In genomic region chr15:27757050-27757449, GRCh38 we compare ENCODE assay signal across 24 cellular contexts.
"Had no signal": no experiment of that assay in that cellular context is flagged by ENCODE, and none has a peak within 500 bp of the region (broad histone marks: within the 10 kb centered on the region; RNA-seq: fewer than 3 reads in every experiment).

No MANE protein-coding gene starts in this region.

- H3K27me3 Mint-ChIP-seq: activated CD8-positive, alpha-beta memory T cell treated with anti-CD3 and anti-CD28 coated beads, Interleukin-2, amount 10 ng/mL, durations not matched to agents 7 days and 5 days; activated CD8-positive, alpha-beta T cell treated with anti-CD3 and anti-CD28 coated beads for 36 hours; activated naive CD8-positive, alpha-beta T cell treated with anti-CD3 and anti-CD28 coated beads, Interleukin-2, amount 50 U/mL, for 24 hours; dendritic cell treated with granulocyte-macrophage colony-stimulating factor and Interleukin-4, amounts not matched to agents 40 ng/mL and 50 ng/mL, for 4 days; naive thymus-derived CD4-positive, alpha-beta T cell; stimulated activated naive CD8-positive, alpha-beta T cell treated with anti-CD3 and anti-CD28 coated beads, Interleukin-15, Interleukin-2, amounts not matched to agents 100 ng/mL and 50 ng/mL, for 24 hours had no signal

- ATAC-seq: activated CD8-positive, alpha-beta memory T cell treated with anti-CD3 and anti-CD28 coated beads, Interleukin-2, amount 10 ng/mL, durations not matched to agents 7 days and 5 days; activated CD8-positive, alpha-beta T cell treated with anti-CD3 and anti-CD28 coated beads for 36 hours; activated naive CD8-positive, alpha-beta T cell treated with anti-CD3 and anti-CD28 coated beads, Interleukin-2, amount 50 U/mL, for 24 hours; body of pancreas; left lung; naive thymus-derived CD4-positive, alpha-beta T cell; right lobe of liver; upper lobe of right lung had no signal

- H3K36me3 Mint-ChIP-seq: activated CD8-positive, alpha-beta memory T cell treated with anti-CD3 and anti-CD28 coated beads, Interleukin-2, amount 10 ng/mL, durations not matched to agents 7 days and 5 days; immature natural killer cell; naive thymus-derived CD4-positive, alpha-beta T cell had no signal

- H3K9me3 Mint-ChIP-seq: activated CD8-positive, alpha-beta T cell treated with anti-CD3 and anti-CD28 coated beads for 36 hours; activated naive CD8-positive, alpha-beta T cell treated with anti-CD3 and anti-CD28 coated beads, Interleukin-2, amount 50 U/mL, for 24 hours; neural crest cell had no signal

- DNase-seq: activated CD4-positive, alpha-beta T cell treated with anti-CD3 and anti-CD28 coated beads for 48 hours; activated CD8-positive, alpha-beta memory T cell treated with anti-CD3 and anti-CD28 coated beads, Interleukin-2, amount 10 ng/mL, durations not matched to agents 7 days and 5 days; activated CD8-positive, alpha-beta T cell treated with anti-CD3 and anti-CD28 coated beads for 36 hours; activated gamma-delta T cell; activated naive CD4-positive, alpha-beta T cell treated with anti-CD3 and anti-CD28 coated beads, Interleukin-2, amount 50 U/mL, for 16 hours; activated naive CD8-positive, alpha-beta T cell treated with anti-CD3 and anti-CD28 coated beads, Interleukin-2, amount 50 U/mL, for 24 hours; activated T-cell treated with anti-CD3 and anti-CD28 coated beads for 4 hours; body of pancreas; effector CD4-positive, alpha-beta T cell; foreskin melanocyte; immature natural killer cell; left lung; naive thymus-derived CD4-positive, alpha-beta T cell; occipital lobe; right lobe of liver; stimulated activated CD4-positive, alpha-beta T cell treated with anti-CD3 and anti-CD28 coated beads, Interleukin-1b, Interleukin-23, amount 100 ng/mL, for 48 hours; substantia nigra; thyroid gland; upper lobe of right lung had no signal

- H3K4me3 Mint-ChIP-seq: activated CD8-positive, alpha-beta memory T cell treated with anti-CD3 and anti-CD28 coated beads, Interleukin-2, amount 10 ng/mL, durations not matched to agents 7 days and 5 days; activated CD8-positive, alpha-beta T cell treated with anti-CD3 and anti-CD28 coated beads for 36 hours; activated naive CD8-positive, alpha-beta T cell treated with anti-CD3 and anti-CD28 coated beads, Interleukin-2, amount 50 U/mL, for 24 hours; activated T-helper 1 cell treated with anti-CD3 and anti-CD28 coated beads, Interleukin-12 subunit alpha, Interleukin-12 subunit beta, Interleukin-2, Interleukin-4 antibody, amounts not matched to agents 30 ng/mL and 10 ng/mL and 1 ng/mL, durations not matched to agents 14 hours and 24 hours and 36 hours; dendritic cell treated with granulocyte-macrophage colony-stimulating factor and Interleukin-4, amounts not matched to agents 40 ng/mL and 50 ng/mL, for 4 days; immature natural killer cell; naive thymus-derived CD4-positive, alpha-beta T cell; neural crest cell; stimulated activated naive CD8-positive, alpha-beta T cell treated with anti-CD3 and anti-CD28 coated beads, Interleukin-15, Interleukin-2, amounts not matched to agents 100 ng/mL and 50 ng/mL, for 24 hours had no signal

- H3K4me1 Mint-ChIP-seq: activated CD8-positive, alpha-beta memory T cell treated with anti-CD3 and anti-CD28 coated beads, Interleukin-2, amount 10 ng/mL, durations not matched to agents 7 days and 5 days; activated naive CD8-positive, alpha-beta T cell treated with anti-CD3 and anti-CD28 coated beads, Interleukin-2, amount 50 U/mL, for 24 hours; immature natural killer cell; naive thymus-derived CD4-positive, alpha-beta T cell; neural crest cell had no signal

- H3K4me3 ChIP-seq: body of pancreas, left lung, right lobe of liver, skin epidermis, thyroid gland, upper lobe of right lung had no signal

- H3K27ac Mint-ChIP-seq: activated CD8-positive, alpha-beta memory T cell treated with anti-CD3 and anti-CD28 coated beads, Interleukin-2, amount 10 ng/mL, durations not matched to agents 7 days and 5 days; activated CD8-positive, alpha-beta T cell treated with anti-CD3 and anti-CD28 coated beads for 36 hours; activated naive CD8-positive, alpha-beta T cell treated with anti-CD3 and anti-CD28 coated beads, Interleukin-2, amount 50 U/mL, for 24 hours; activated T-helper 1 cell treated with anti-CD3 and anti-CD28 coated beads, Interleukin-12 subunit alpha, Interleukin-12 subunit beta, Interleukin-2, Interleukin-4 antibody, amounts not matched to agents 30 ng/mL and 10 ng/mL and 1 ng/mL, durations not matched to agents 14 hours and 24 hours and 36 hours; dendritic cell treated with granulocyte-macrophage colony-stimulating factor and Interleukin-4, amounts not matched to agents 40 ng/mL and 50 ng/mL, for 4 days; immature natural killer cell; naive thymus-derived CD4-positive, alpha-beta T cell; stimulated activated naive CD8-positive, alpha-beta T cell treated with anti-CD3 and anti-CD28 coated beads, Interleukin-15, Interleukin-2, amounts not matched to agents 100 ng/mL and 50 ng/mL, for 24 hours had no signal
